25 cellular contexts compared by ENCODE assay signal in the genomic region with DNA sequence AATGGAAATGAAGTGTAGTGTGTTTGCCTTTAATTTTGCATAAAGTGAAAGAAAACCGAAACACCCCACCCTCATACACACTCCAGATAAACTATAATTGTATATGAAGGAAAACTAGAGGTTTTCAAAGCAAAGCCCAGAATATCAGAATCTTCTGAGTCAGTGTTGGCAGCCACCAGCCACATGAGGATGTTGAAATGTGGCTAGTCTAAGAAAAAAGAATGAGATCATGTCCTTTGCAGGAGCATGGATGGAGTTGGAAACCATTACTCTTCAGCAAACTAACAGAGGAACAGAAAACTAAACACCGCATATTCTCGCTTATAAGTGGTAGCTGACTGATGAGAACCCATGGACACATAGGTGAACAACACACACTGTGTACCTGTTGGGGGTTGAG. TPM values are rescaled to one million over a fixed set of nuclear protein-coding genes. Genes with fewer than 3 reads are reported as not detected.
DNase-seq lines count a peak whose midpoint lies in the region; ATAC-seq, FAIRE-seq and TF ChIP-seq lines count a peak whose summit lies in the region.
"Had no signal": no experiment of that assay in that cellular context is flagged by ENCODE, and none has a peak within 500 bp of the region (broad histone marks: within the 10 kb centered on the region; RNA-seq: fewer than 3 reads in every experiment).

No MANE protein-coding gene starts in this region.

- intact Hi-C loops in heart left ventricle (cut with DNase I) (no loop called here), left lung (cut with DNase I) (no loop called here)

- DNase-seq in amniotic epithelial cell (ENCODE audit: low read depth): peak; percentile 22
- DNase-seq in heart left ventricle: peak in 1 of 5 donors; percentile 30
- DNase-seq in left lung: no peak
- no peak for DNase-seq in SK-N-DZ (ENCODE audit: low spot score)
- no peak for DNase-seq in OCI-M2 (lab: John Stamatoyannopoulos, UW; ENCODE audit: unreplicated experiment)
- DNase-seq in HTR-8/SVneo (ENCODE audit: insufficient read length, low spot score): no peak
- DNase-seq: ACHN; CD4-positive, alpha-beta memory T cell; DMS153; Karpas-422; MV-4-11; NCI-H1105 treated with DMSO at 0.1 percent for 48 hours; NCI-H1694; NCI-H2081; NCI-H2171; NCI-H524 treated with DMSO at 0.1 percent for 48 hours; PC-9; RPMI8226; SIG-M5 had no signal

- H3K9me3 ChIP-seq in heart left ventricle (no peaks in the 10 kb centered on the region), left lung (no peaks in the 10 kb centered on the region)
- H3K9me3 ChIP-seq: BLaER1 treated with 17β-estradiol and CSF1 and Interleukin-3, amounts not matched to agents 10 nM and 100 nM had no signal

- ATAC-seq in heart left ventricle (peak; percentile 24 to 93 (median 72)), left lung (peak; percentile 33), HG02642 (IDR thresholded peaks at IDR 0.05; ENCODE audit: poor library complexity, unreplicated experiment) (no peak)
- ATAC-seq: SK-N-SH treated with all-trans-retinoic acid at 6 μM for 48 hours had no signal

- 58 to 65% (median 61%) methylated on average over 3 of the region's 3 CpGs for WGBS in heart left ventricle, 4 donors

- FAIRE-seq in HTR-8/SVneo (lab: Jason Lieb, UNC): no peak
- FAIRE-seq: GM12891, H1 had no signal

- H3K27me3 ChIP-seq in heart left ventricle: no peaks in the 10 kb centered on the region
- H3K27me3 ChIP-seq in left lung: no peaks in the 10 kb centered on the region
- H3K27me3 ChIP-seq: BLaER1 treated with 17β-estradiol and CSF1 and Interleukin-3, amounts not matched to agents 10 nM and 100 nM had no signal

- H3K36me3 ChIP-seq in heart left ventricle (no peaks in the 10 kb centered on the region), left lung (no peaks in the 10 kb centered on the region)
- H3K36me3 ChIP-seq: BLaER1 treated with 17β-estradiol and CSF1 and Interleukin-3, amounts not matched to agents 10 nM and 100 nM had no signal

- no peak for TF ChIP-seq POLR2A in heart left ventricle (IDR thresholded peaks at IDR 0.05)

- TF ChIP-seq CTCF in heart left ventricle (IDR thresholded peaks at IDR 0.05) (no peak), left lung (IDR thresholded peaks at IDR 0.05) (no peak)

- H3K4me1 ChIP-seq in heart left ventricle (no peaks in the 10 kb centered on the region), left lung (no peaks in the 10 kb centered on the region)

- H3K27ac ChIP-seq in heart left ventricle (peak overlapping the region in 6 of 12 donors; percentile 37 to 79 (median 53)), left lung (no peak overlapping the region)
- H3K27ac ChIP-seq: PC-9 had no signal

- H3K4me3 ChIP-seq in heart left ventricle: no peak overlapping the region
- no peak overlapping the region for H3K4me3 ChIP-seq in left lung
- H3K4me3 ChIP-seq: BLaER1 treated with 17β-estradiol and CSF1 and Interleukin-3, amounts not matched to agents 10 nM and 100 nM; PC-9 had no signal

RNA-seq across cellular contexts. Expression of gene MON1B, which starts 33.2 kb away (rescaled TPM):
- total RNA-seq in heart left ventricle (10 to 100 TPM; 11.2 to 33.0 (median 17.5) TPM), left lung (10 to 100 TPM; 48.3 to 64.3 TPM)
- 10 to 100 TPM in 1 of 2 donors, 1 to 10 TPM in 1; 5.6 to 30.2 TPM for polyA plus RNA-seq in heart left ventricle
- polyA plus RNA-seq in SK-N-DZ (2014; cell fraction: cytosol; rRNA removed): 10.5 and 17.7 TPM in 2 replicates
- polyA plus RNA-seq in SK-N-DZ (2014; cell fraction: nucleus; rRNA removed): 21.5 and 28.3 TPM in 2 replicates

RNA-seq across cellular contexts. Expression of gene SYCE1L, which starts 41.4 kb away (rescaled TPM):
- 1 to 10 TPM in 1 of 9 donors, under 1 TPM in 3, not detected in 5; 0.52 to 2.0 (median 0.75) TPM for total RNA-seq in heart left ventricle
- under 1 TPM in 1 of 2 donors, not detected in 1; 0.32 TPM for polyA plus RNA-seq in heart left ventricle
- total RNA-seq in left lung: 1 to 10 TPM; 4.0 to 5.7 TPM
- polyA plus RNA-seq in SK-N-DZ (2014; cell fraction: cytosol; rRNA removed): not detected in 2 replicates
- 1.2 and 2.6 TPM in 2 replicates for polyA plus RNA-seq in SK-N-DZ (2014; cell fraction: nucleus; rRNA removed)
- total RNA-seq: G401 had no signal
